24 cellular contexts compared by ENCODE assay signal in genomic region chr3:126987596-126987995, GRCh38.
"Had no signal": no experiment of that assay in that cellular context is flagged by ENCODE, and none has a peak within 500 bp of the region (broad histone marks: within the 10 kb centered on the region; RNA-seq: fewer than 3 reads in every experiment).

No MANE protein-coding gene starts in this region.

- H3K27ac Mint-ChIP-seq: nephron progenitor cell; stimulated activated naive B cell treated with anti-CD40 and anti-IgM and Interleukin-4, amounts not matched to agents 10 μg/mL and 1 μg/mL and 100 μg/mL, for 72 hours had no signal

- H3K9me3 ChIP-seq: esophagus squamous epithelium, ovary, prostate gland, spleen, testis, tibial nerve, upper lobe of right lung, vagina had no signal

- H3K4me3 ChIP-seq: dorsolateral prefrontal cortex, esophagus squamous epithelium, ovary, prostate gland, spleen, testis, tibial nerve, upper lobe of right lung, vagina had no signal

- H3K4me3 Mint-ChIP-seq: naive thymus-derived CD4-positive, alpha-beta T cell; nephron progenitor cell; stimulated activated naive B cell treated with anti-CD40 and anti-IgM and Interleukin-4, amounts not matched to agents 10 μg/mL and 1 μg/mL and 100 μg/mL, for 72 hours; stimulated activated naive CD8-positive, alpha-beta T cell treated with anti-CD3 and anti-CD28 coated beads, Interleukin-15, amount 100 ng/mL, for 72 hours had no signal

- H3K27ac ChIP-seq: esophagus squamous epithelium, ovary, prostate gland, testis, upper lobe of right lung, vagina had no signal

- ATAC-seq: naive thymus-derived CD4-positive, alpha-beta T cell; sciatic nerve; stimulated activated naive B cell treated with anti-CD40 and anti-IgM and Interleukin-4, amounts not matched to agents 10 μg/mL and 1 μg/mL and 100 μg/mL, for 72 hours; stimulated activated naive CD8-positive, alpha-beta T cell treated with anti-CD3 and anti-CD28 coated beads, Interleukin-15, amount 100 ng/mL, for 72 hours; upper lobe of right lung had no signal

- H3K9me3 Mint-ChIP-seq: naive thymus-derived CD4-positive, alpha-beta T cell; nephron progenitor cell; stimulated activated naive B cell treated with anti-CD40 and anti-IgM and Interleukin-4, amounts not matched to agents 10 μg/mL and 1 μg/mL and 100 μg/mL, for 72 hours; stimulated activated naive CD8-positive, alpha-beta T cell treated with anti-CD3 and anti-CD28 coated beads, Interleukin-15, amount 100 ng/mL, for 72 hours had no signal

- H3K27me3 Mint-ChIP-seq: stimulated activated naive B cell treated with anti-CD40 and anti-IgM and Interleukin-4, amounts not matched to agents 10 μg/mL and 1 μg/mL and 100 μg/mL, for 72 hours; stimulated activated naive CD8-positive, alpha-beta T cell treated with anti-CD3 and anti-CD28 coated beads, Interleukin-15, amount 100 ng/mL, for 72 hours had no signal

- H3K4me1 ChIP-seq: upper lobe of right lung had no signal

- H3K36me3 ChIP-seq: ovary, prostate gland had no signal

- DNase-seq: cortex of kidney; dorsolateral prefrontal cortex; effector CD8-positive, alpha-beta T cell; esophagus squamous epithelium; foreskin fibroblast; head of caudate nucleus; hypothalamus; kidney glomerular epithelial cell; naive thymus-derived CD4-positive, alpha-beta T cell; nephron progenitor cell; ovary; spleen; stimulated activated CD4-positive, alpha-beta T cell treated with anti-CD3 and anti-CD28 coated beads, Interleukin-15, amount 100 ng/mL, for 24 hours; stimulated activated CD4-positive, alpha-beta T cell treated with anti-CD3 and anti-CD28 coated beads, Interleukin-1b, Interleukin-23, amount 100 ng/mL, for 48 hours; stimulated activated CD4-positive, alpha-beta T cell treated with anti-CD3 and anti-CD28 coated beads, Interleukin-4, amount 100 ng/mL, for 24 hours; stimulated activated naive B cell treated with anti-CD40 and anti-IgM and Interleukin-4, amounts not matched to agents 10 μg/mL and 1 μg/mL and 100 μg/mL, for 72 hours; stimulated activated naive CD8-positive, alpha-beta T cell treated with anti-CD3 and anti-CD28 coated beads, Interleukin-15, amount 100 ng/mL, for 72 hours; testis; upper lobe of right lung had no signal

- H3K4me1 Mint-ChIP-seq: naive thymus-derived CD4-positive, alpha-beta T cell had no signal

- H3K27me3 ChIP-seq: dorsolateral prefrontal cortex, esophagus squamous epithelium, ovary, testis, tibial nerve, upper lobe of right lung, vagina had no signal

- FAIRE-seq: islet of Langerhans had no signal
